ENCODE assay signal across 16 cellular contexts in genomic region chr13:40692946-40693345, GRCh38. TPM values are rescaled to one million over a fixed set of nuclear protein-coding genes. Genes with fewer than 3 reads are reported as not detected.
DNase-seq lines count a peak whose midpoint lies in the region; ATAC-seq and TF ChIP-seq lines count a peak whose summit lies in the region.
"Had no signal": no experiment of that assay in that cellular context is flagged by ENCODE, and none has a peak within 500 bp of the region (broad histone marks: within the 10 kb centered on the region; RNA-seq: fewer than 3 reads in every experiment).

No MANE protein-coding gene starts in this region.

- TF ChIP-seq POLR2A in transverse colon (IDR thresholded peaks at IDR 0.05) = no peak

- no peak overlapping the region for H3K27ac Mint-ChIP-seq in immature natural killer cell
- H3K27ac Mint-ChIP-seq: brain had no signal

- intact Hi-C loops in transverse colon (cut with DNase I; ENCODE audit: low total_unique reads) = no loop called here

- no peak overlapping the region for H3K27ac ChIP-seq in transverse colon
- H3K27ac ChIP-seq: neutrophil had no signal

- H3K4me1 Mint-ChIP-seq in immature natural killer cell = no peaks in the 10 kb centered on the region
- H3K4me1 Mint-ChIP-seq: brain; CD4-positive, CD25-positive, alpha-beta regulatory T cell had no signal

- H3K9me3 ChIP-seq in transverse colon = no peaks in the 10 kb centered on the region
- H3K9me3 ChIP-seq: HAP-1, neutrophil had no signal

- no peaks in the 10 kb centered on the region for H3K36me3 Mint-ChIP-seq in immature natural killer cell
- H3K36me3 Mint-ChIP-seq: brain had no signal

- peak; percentile 18 for DNase-seq in HS-5 (ENCODE audit: low read depth)
- peak; percentile 9 for DNase-seq in dermis blood vessel endothelial cell
- DNase-seq in NCI-H1092 treated with DMSO at 0.1 percent for 48 hours (lab: John Stamatoyannopoulos, UW) = no peak
- DNase-seq in left lobe of liver (ENCODE audit: low spot score) = no peak
- DNase-seq in immature natural killer cell = no peak
- DNase-seq in transverse colon = no peak
- DNase-seq: activated T-cell treated with anti-CD3 and anti-CD28 coated beads for 4 hours; CD4-positive, CD25-positive, alpha-beta regulatory T cell; left cardiac atrium; T-helper 9 cell had no signal

- TF ChIP-seq EP300 in transverse colon (IDR thresholded peaks at IDR 0.05; ENCODE audit: low read depth) = no peak

- ATAC-seq in GM18517 (IDR thresholded peaks at IDR 0.05; ENCODE audit: unreplicated experiment) (peak; percentile 55), HG02623 (IDR thresholded peaks at IDR 0.05; ENCODE audit: unreplicated experiment) (peak; percentile 67), left lobe of liver (no peak)
- ATAC-seq: esophagus mucosa, left cardiac atrium had no signal

- 67 to 73% methylated on average over 1 to 2 of the region's 2 CpGs for WGBS in transverse colon (ENCODE audit: low coverage in 1 of 2), 2 donors

- H3K36me3 ChIP-seq in transverse colon = no peaks in the 10 kb centered on the region
- H3K36me3 ChIP-seq: HAP-1, neutrophil had no signal

- no peaks in the 10 kb centered on the region for H3K27me3 ChIP-seq in transverse colon
- H3K27me3 ChIP-seq: neutrophil had no signal

- no peak overlapping the region for H3K4me3 Mint-ChIP-seq in immature natural killer cell
- H3K4me3 Mint-ChIP-seq: brain; CD4-positive, CD25-positive, alpha-beta regulatory T cell had no signal

- no peaks in the 10 kb centered on the region for H3K9me3 Mint-ChIP-seq in immature natural killer cell

- in situ Hi-C loops in transverse colon (cut with MboI; ENCODE audit: low pct_ligation_motif_present in 1 of 4, low pct_unique_long_range_greater_than_20kb in 1 of 4, low sequenced_read_pairs in 3 of 4) = loop anchor here (25.0 kb wide), 3 partner anchors 756 to 1006 kb away; no protein-coding TSS in a partner anchor

- no peaks in the 10 kb centered on the region for H3K4me1 ChIP-seq in transverse colon
- H3K4me1 ChIP-seq: HAP-1 had no signal

- no peaks in the 10 kb centered on the region for H3K27me3 Mint-ChIP-seq in immature natural killer cell (ENCODE audit: low read depth in 3 of 3)
- H3K27me3 Mint-ChIP-seq: brain; CD4-positive, CD25-positive, alpha-beta regulatory T cell had no signal

- TF ChIP-seq CTCF in transverse colon (IDR thresholded peaks at IDR 0.05) = no peak

- no peak overlapping the region for H3K4me3 ChIP-seq in transverse colon
- H3K4me3 ChIP-seq: HAP-1 had no signal

RNA-seq across cellular contexts. Expression of gene FOXO1, which starts 26.5 kb away (rescaled TPM):
- total RNA-seq in dermis blood vessel endothelial cell = 35.4 and 60.4 TPM in 2 replicates
- total RNA-seq in left lobe of liver = 13.3 TPM
- polyA plus RNA-seq in immature natural killer cell = 10 to 100 TPM in 2 of 3 donors, 1 to 10 TPM in 1; 4.5 to 15.6 (median 12.5) TPM
- total RNA-seq in transverse colon = 10 to 100 TPM; 19.1 to 48.9 (median 38.3) TPM

Comparison
In these comparisons a context has a peak if more than half of its experiments do, and no peak if none do; other contexts are left out.
1. DNase-seq: peak in HS-5 (single experiment) and dermis blood vessel endothelial cell (single experiment); none in NCI-H1092 treated with DMSO at 0.1 percent for 48 hours (single experiment), left lobe of liver (single experiment), immature natural killer cell (0 of 3) and transverse colon (single experiment).